Comparison of ENCODE assay signal across 8 cellular contexts in genomic region chr12:131429205-131429604, GRCh38.
DNase-seq lines count a peak whose midpoint lies in the region; ATAC-seq, FAIRE-seq and TF ChIP-seq lines count a peak whose summit lies in the region.
"Not testable (repeated sequence)": the region's sequence is repeated elsewhere in the genome, so short reads cannot be mapped to it uniquely, and the experiment has no call there.

No MANE protein-coding gene starts in this region.

- not testable (repeated sequence) for H3K4me3 Mint-ChIP-seq in Calu3 (ENCODE audit: low read depth, unreplicated experiment)

- not testable (repeated sequence) for H2BK120ac ChIP-seq in H1 (replicated peaks; ENCODE audit: low read depth, low read length)

- not testable (repeated sequence) for H4K91ac ChIP-seq in H1 (replicated peaks; ENCODE audit: insufficient read length, low read length)

- H3K4me2 ChIP-seq in H1 (ENCODE audit: insufficient read depth in 1 of 2, low read depth in 2 of 2, low read length in 2 of 2) = not testable (repeated sequence)

- BruUV-seq in Calu3 (replicated peaks; lab: Mats Ljungman, UMichigan) = not testable (repeated sequence)

- FAIRE-seq in H1 (lab: Jason Lieb, UNC) = peak; percentile 78

- H3K23me2 ChIP-seq in H1 (ENCODE audit: low read depth, low read length) = not testable (repeated sequence)

- H3K27me3 Mint-ChIP-seq in Calu3 (ENCODE audit: unreplicated experiment) = peaks cover 62% of the 10 kb centered on the region

- not testable (repeated sequence) for H2AK5ac ChIP-seq in H1 (ENCODE audit: low read depth, low read length)

- not testable (repeated sequence) for TF ChIP-seq POLR2A in H1 (IDR thresholded peaks at IDR 0.05; ENCODE audit: control extremely low read depth in 1 of 2, low read depth in 2 of 2, low read length in 2 of 2); thyroid gland (IDR thresholded peaks at IDR 0.05)

- H4K20me1 ChIP-seq in H1 (replicated peaks in 1 of 2; ENCODE audit: control insufficient read depth in 1 of 2, insufficient read depth in 2 of 2, low read length in 2 of 2) = not testable (repeated sequence)

- H2BK12ac ChIP-seq in H1 (ENCODE audit: low read depth, low read length) = not testable (repeated sequence)

- H3K4me1 ChIP-seq in RWPE2 (ENCODE audit: insufficient read depth, poor library complexity, severe bottlenecking); H1 (replicated peaks in 1 of 4; ENCODE audit: control insufficient read depth in 3 of 4, insufficient read depth in 4 of 4, low read length in 3 of 4); left lung; lung (ENCODE audit: control insufficient read depth in 2 of 2, insufficient read depth in 2 of 2, low read length in 2 of 2); thyroid gland: not testable (repeated sequence)

- TF ChIP-seq CTCF in Calu3 (IDR thresholded peaks at IDR 0.05; ENCODE audit: unreplicated experiment); RWPE2 (IDR thresholded peaks at IDR 0.05; ENCODE audit: poor library complexity, severe bottlenecking); H1 (IDR thresholded peaks at IDR 0.05; ENCODE audit: control extremely low read depth in 1 of 3, insufficient read depth in 1 of 3, low read depth in 1 of 3, low read length in 3 of 3); left lung (IDR thresholded peaks at IDR 0.05); lung (IDR thresholded peaks at IDR 0.05; ENCODE audit: control extremely low read depth, extremely low read depth); omental fat pad (IDR thresholded peaks at IDR 0.05); thyroid gland (IDR thresholded peaks at IDR 0.05): not testable (repeated sequence)

- H2BK15ac ChIP-seq in H1 (ENCODE audit: low read length) = not testable (repeated sequence)

- CTCF ChIA-PET in Calu3 (lab: Charles Lee); H1 (lab: Charles Lee; ENCODE audit: partially characterized antibody): not testable (repeated sequence)

- 14% methylated on average over 3 of the region's 8 CpGs; no CpG with 5 or more reads in 1 of the 2 experiments for WGBS in H1 (ENCODE audit: extremely low coverage in 1 of 2, insufficient coverage in 1 of 2, insufficient read length in 1 of 2, insufficient replicate concordance in 2 of 2, low coverage in 1 of 2, low lambda C conversion rate in 2 of 2, missing lambda C conversion rate in 1 of 2), 2 experiments
- 18 to 23% methylated on average over 2 to 4 of the region's 8 CpGs for WGBS in lung, 2 donors
- WGBS in thyroid gland, 2 donors = 8% methylated on average over 2 of the region's 8 CpGs; no CpG with 5 or more reads in 1 of the 2 donors

- not testable (repeated sequence) for H3K9me3 Mint-ChIP-seq in Calu3 (ENCODE audit: low read depth, unreplicated experiment)

- TF ChIP-seq RAD21 in H1 (IDR thresholded peaks at IDR 0.05 in 1 of 2, conservative IDR thresholded peaks at IDR 0.05 in 1 of 2; ENCODE audit: low read depth in 2 of 2, low read length in 2 of 2) = not testable (repeated sequence)

- not testable (repeated sequence) for H4K5ac ChIP-seq in H1 (ENCODE audit: insufficient read length, low read depth, low read length)

- not testable (repeated sequence) for H3K56ac ChIP-seq in H1 (replicated peaks; ENCODE audit: insufficient read length, low read depth, low read length)

- not testable (repeated sequence) for H3K9ac ChIP-seq in H1 (replicated peaks in 1 of 4; ENCODE audit: extremely low read depth in 1 of 4, low read depth in 3 of 4, low read length in 3 of 4)

- H3K36me3 Mint-ChIP-seq in Calu3 (ENCODE audit: insufficient read depth, unreplicated experiment) = not testable (repeated sequence)

- H2BK20ac ChIP-seq in H1 (ENCODE audit: low read length) = not testable (repeated sequence)

- DNase-seq in Calu3 (peak; percentile 71), thyroid gland (peak; percentile 36 to 50), ureter (ENCODE audit: low spot score) (peak; percentile 17)
- DNase-seq in RWPE2 (ENCODE audit: low spot score); H1 (ENCODE audit: low read depth in 1 of 2, low spot score in 2 of 2); left lung; lung (ENCODE audit: low spot score); omental fat pad (ENCODE audit: low spot score): not testable (repeated sequence)

- POLR2A ChIA-PET in H1 (lab: Charles Lee; ENCODE audit: partially characterized antibody) = not testable (repeated sequence)

- H3K23ac ChIP-seq in H1 (ENCODE audit: insufficient read length) = not testable (repeated sequence)

- not testable (repeated sequence) for H2BK5ac ChIP-seq in H1 (ENCODE audit: low read depth, low read length)

- not testable (repeated sequence) for TF ChIP-seq EP300 in H1 (IDR thresholded peaks at IDR 0.05; ENCODE audit: borderline replicate concordance in 1 of 2, low read depth in 2 of 2, low read length in 2 of 2)

- H3K36me3 ChIP-seq in RWPE2 (ENCODE audit: low read depth); H1 (ENCODE audit: control insufficient read depth in 2 of 4, insufficient read depth in 4 of 4, low read length in 3 of 4); left lung; lung (ENCODE audit: control insufficient read depth in 2 of 2, insufficient read depth in 2 of 2, low read length in 2 of 2); thyroid gland: not testable (repeated sequence)

- H4K8ac ChIP-seq in H1 (ENCODE audit: extremely low read depth, insufficient read depth, low read length) = not testable (repeated sequence)

- intact Hi-C loops in Calu3 (cut with micrococcal nuclease; ENCODE audit: unreplicated experiment); left lung (cut with DNase I); thyroid gland (cut with DNase I): not testable (repeated sequence)

- H3K27ac ChIP-seq in RWPE2 (ENCODE audit: poor library complexity, severe bottlenecking); H1 (ENCODE audit: low read depth, low read length); left lung; lung (ENCODE audit: low read depth in 1 of 2, low read length in 1 of 2); thyroid gland: not testable (repeated sequence)

- H3K4me1 Mint-ChIP-seq in Calu3 (ENCODE audit: low read depth, unreplicated experiment) = not testable (repeated sequence)

- H3K18ac ChIP-seq in H1 (ENCODE audit: extremely low read depth, low read length) = not testable (repeated sequence)

- peaks cover 21% of the 10 kb centered on the region for H3K27me3 ChIP-seq in RWPE2 (ENCODE audit: insufficient read depth, poor library complexity, severe bottlenecking)
- not testable (repeated sequence) for H3K27me3 ChIP-seq in H1 (replicated peaks in 1 of 4; ENCODE audit: control insufficient read depth in 3 of 4, extremely low read depth in 1 of 4, insufficient read depth in 3 of 4, low read length in 3 of 4); lung (ENCODE audit: control insufficient read depth, insufficient read depth); thyroid gland
- H3K27me3 ChIP-seq in left lung = peaks cover 0 to 34% of the 10 kb centered on the region in 2 donors

- H3K4me3 ChIP-seq in RWPE2 (ENCODE audit: severe bottlenecking); H1 (ENCODE audit: extremely low read depth in 1 of 4, insufficient read depth in 2 of 4, low read depth in 3 of 4, low read length in 4 of 4); left lung; lung; thyroid gland (replicated peaks in 1 of 3): not testable (repeated sequence)

- H3K79me1 ChIP-seq in H1 (ENCODE audit: low read depth, low read length) = not testable (repeated sequence)

- H3K27ac Mint-ChIP-seq in Calu3 (ENCODE audit: unreplicated experiment) = not testable (repeated sequence)

- ATAC-seq in RWPE2 (ENCODE audit: low read depth) = peak; percentile 86
- ATAC-seq in left lung = peak; percentile 93
- peak; percentile 49 for ATAC-seq in lung (ENCODE audit: insufficient read depth, low FRiP score)
- peak; percentile 75 for ATAC-seq in omental fat pad (ENCODE audit: low FRiP score)

- H3K4ac ChIP-seq in H1 (replicated peaks; ENCODE audit: insufficient read length, low read depth, low read length) = not testable (repeated sequence)

- H3K79me2 ChIP-seq in H1 (ENCODE audit: control insufficient read depth in 1 of 2, insufficient read depth in 2 of 2, low read length in 2 of 2) = not testable (repeated sequence)

- not testable (repeated sequence) for H3K14ac ChIP-seq in H1 (ENCODE audit: insufficient read length)

- H2AFZ ChIP-seq in H1 (ENCODE audit: low read length) = not testable (repeated sequence)

- H3K9me3 ChIP-seq in RWPE2 (ENCODE audit: severe bottlenecking); H1 (ENCODE audit: insufficient read depth in 2 of 2, low read depth in 1 of 2, low read length in 1 of 2); left lung; thyroid gland: not testable (repeated sequence)
- H3K9me3 ChIP-seq in lung (ENCODE audit: control insufficient read depth in 2 of 2, insufficient read depth in 1 of 2, low read length in 1 of 2) = peaks cover 0 to 12% of the 10 kb centered on the region in 2 donors
